1 cellular context compared by ENCODE assay signal in the genomic region with DNA sequence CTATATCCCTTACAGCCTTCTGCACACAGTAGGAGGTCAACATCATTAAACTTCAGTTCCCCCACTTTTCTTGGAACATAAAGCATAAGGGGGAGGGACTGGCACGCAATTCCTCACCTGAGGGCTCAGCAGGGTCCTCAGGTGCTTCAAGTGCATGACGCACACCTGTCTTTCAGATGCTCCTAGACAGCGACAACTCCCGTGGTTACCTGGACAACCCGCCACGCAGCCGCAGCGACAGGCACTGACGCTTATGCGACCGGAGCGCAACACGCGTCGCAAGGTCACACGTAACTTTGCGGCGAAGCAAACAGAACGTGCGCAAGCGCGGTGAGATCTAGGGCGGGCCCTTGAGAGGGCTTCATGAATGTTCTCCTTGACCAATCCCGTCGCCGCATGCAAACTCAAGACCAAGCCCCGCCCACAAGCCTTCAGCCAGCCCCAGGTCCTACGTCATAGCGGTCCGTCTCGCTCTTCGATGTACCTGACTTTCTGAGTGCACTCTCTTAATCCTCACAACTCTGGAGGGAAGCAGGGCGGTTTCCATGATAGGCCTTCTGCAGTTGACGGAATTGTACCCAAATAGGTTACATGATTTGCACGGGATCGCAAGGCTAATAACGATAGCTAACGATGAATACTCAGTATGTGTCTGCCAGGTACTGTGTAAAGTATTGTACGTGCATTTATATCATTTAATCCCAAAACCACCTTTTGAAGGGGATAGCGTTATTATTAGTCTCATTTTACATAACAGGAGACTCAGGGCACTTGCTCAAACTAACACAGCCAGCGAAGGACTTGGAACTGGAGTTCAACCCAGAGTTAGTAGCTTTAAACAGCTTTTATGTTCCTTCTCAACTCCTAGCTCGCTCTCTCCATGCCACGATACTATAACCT.
TF ChIP-seq lines count a peak whose summit lies in the region.

Gene IFT172, minus strand, starts transcription at position 246 of the 900 bp plus-strand sequence. Its CDS starts 90 bp downstream, at position 156.

TF ChIP-seq in HepG2, 621 proteins besides CTCF, POLR2A, EP300 and RAD21 (continued from another document and continues in another):
- TF ChIP-seq ZNF503 (CRISPR knock-in tag; IDR thresholded peaks at IDR 0.05) (no peak), MATR3 (CRISPR knock-in tag; IDR thresholded peaks at IDR 0.05) (no peak), HOXA9 (CRISPR knock-in tag; IDR thresholded peaks at IDR 0.05; ENCODE audit: borderline replicate concordance) (no peak), ZBTB20 (CRISPR knock-in tag; IDR thresholded peaks at IDR 0.05; ENCODE audit: borderline replicate concordance, low read depth) (0 out of 2 replicates have a peak, but pooled peaks have one; percentile 81), ZBTB37 (CRISPR knock-in tag; IDR thresholded peaks at IDR 0.05) (no peak), DDIT3 (CRISPR knock-in tag; IDR thresholded peaks at IDR 0.05) (no peak), GPBP1L1 (CRISPR knock-in tag; IDR thresholded peaks at IDR 0.05) (no peak), ZNF260 (CRISPR knock-in tag; IDR thresholded peaks at IDR 0.05; ENCODE audit: borderline replicate concordance, low read depth) (no peak), SMAD9 (CRISPR knock-in tag; IDR thresholded peaks at IDR 0.05) (no peak), RBFOX2 (IDR thresholded peaks at IDR 0.05; ENCODE audit: low read depth, low read length) (peak; percentile 72), REXO4 (CRISPR knock-in tag; IDR thresholded peaks at IDR 0.05; ENCODE audit: borderline replicate concordance) (no peak), ZNF331 (CRISPR knock-in tag; IDR thresholded peaks at IDR 0.05) (peak; percentile 48; the same call in 1 of the 2 replicates), ZNF10 (CRISPR knock-in tag; IDR thresholded peaks at IDR 0.05; ENCODE audit: borderline replicate concordance, low read depth) (no peak), MEF2D (CRISPR knock-in tag; IDR thresholded peaks at IDR 0.05) (peak; percentile 74; the same call in 1 of the 2 replicates), ATF1 (CRISPR knock-in tag; IDR thresholded peaks at IDR 0.05) (peak; percentile 95), ZNF7 (CRISPR knock-in tag; IDR thresholded peaks at IDR 0.05) (no peak), FOSL1 (CRISPR knock-in tag; IDR thresholded peaks at IDR 0.05; ENCODE audit: borderline replicate concordance) (no peak), ZNF687 (CRISPR knock-in tag; IDR thresholded peaks at IDR 0.05) (peak; percentile 98), HINFP (CRISPR knock-in tag; IDR thresholded peaks at IDR 0.05; ENCODE audit: low read depth) (0 out of 2 replicates have a peak, but pooled peaks have one; percentile 27), ZNF572 (CRISPR knock-in tag; IDR thresholded peaks at IDR 0.05) (no peak), NFKB2 (CRISPR knock-in tag; IDR thresholded peaks at IDR 0.05; ENCODE audit: borderline replicate concordance) (no peak; the same call in 1 of the 2 replicates), ZNF607 (CRISPR knock-in tag; IDR thresholded peaks at IDR 0.05; ENCODE audit: borderline replicate concordance) (peak; percentile 86; the same call in 1 of the 2 replicates), ZNF775 (CRISPR knock-in tag; IDR thresholded peaks at IDR 0.05; ENCODE audit: borderline replicate concordance) (no peak)
- TF ChIP-seq, protein P1, sequence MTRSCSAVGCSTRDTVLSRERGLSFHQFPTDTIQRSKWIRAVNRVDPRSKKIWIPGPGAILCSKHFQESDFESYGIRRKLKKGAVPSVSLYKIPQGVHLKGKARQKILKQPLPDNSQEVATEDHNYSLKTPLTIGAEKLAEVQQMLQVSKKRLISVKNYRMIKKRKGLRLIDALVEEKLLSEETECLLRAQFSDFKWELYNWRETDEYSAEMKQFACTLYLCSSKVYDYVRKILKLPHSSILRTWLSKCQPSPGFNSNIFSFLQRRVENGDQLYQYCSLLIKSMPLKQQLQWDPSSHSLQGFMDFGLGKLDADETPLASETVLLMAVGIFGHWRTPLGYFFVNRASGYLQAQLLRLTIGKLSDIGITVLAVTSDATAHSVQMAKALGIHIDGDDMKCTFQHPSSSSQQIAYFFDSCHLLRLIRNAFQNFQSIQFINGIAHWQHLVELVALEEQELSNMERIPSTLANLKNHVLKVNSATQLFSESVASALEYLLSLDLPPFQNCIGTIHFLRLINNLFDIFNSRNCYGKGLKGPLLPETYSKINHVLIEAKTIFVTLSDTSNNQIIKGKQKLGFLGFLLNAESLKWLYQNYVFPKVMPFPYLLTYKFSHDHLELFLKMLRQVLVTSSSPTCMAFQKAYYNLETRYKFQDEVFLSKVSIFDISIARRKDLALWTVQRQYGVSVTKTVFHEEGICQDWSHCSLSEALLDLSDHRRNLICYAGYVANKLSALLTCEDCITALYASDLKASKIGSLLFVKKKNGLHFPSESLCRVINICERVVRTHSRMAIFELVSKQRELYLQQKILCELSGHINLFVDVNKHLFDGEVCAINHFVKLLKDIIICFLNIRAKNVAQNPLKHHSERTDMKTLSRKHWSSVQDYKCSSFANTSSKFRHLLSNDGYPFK (CRISPR knock-in tag; IDR thresholded peaks at IDR 0.05; ENCODE audit: borderline replicate concordance): peak; percentile 87; the same call in 1 of the 2 replicates
- TF ChIP-seq, protein P2, sequence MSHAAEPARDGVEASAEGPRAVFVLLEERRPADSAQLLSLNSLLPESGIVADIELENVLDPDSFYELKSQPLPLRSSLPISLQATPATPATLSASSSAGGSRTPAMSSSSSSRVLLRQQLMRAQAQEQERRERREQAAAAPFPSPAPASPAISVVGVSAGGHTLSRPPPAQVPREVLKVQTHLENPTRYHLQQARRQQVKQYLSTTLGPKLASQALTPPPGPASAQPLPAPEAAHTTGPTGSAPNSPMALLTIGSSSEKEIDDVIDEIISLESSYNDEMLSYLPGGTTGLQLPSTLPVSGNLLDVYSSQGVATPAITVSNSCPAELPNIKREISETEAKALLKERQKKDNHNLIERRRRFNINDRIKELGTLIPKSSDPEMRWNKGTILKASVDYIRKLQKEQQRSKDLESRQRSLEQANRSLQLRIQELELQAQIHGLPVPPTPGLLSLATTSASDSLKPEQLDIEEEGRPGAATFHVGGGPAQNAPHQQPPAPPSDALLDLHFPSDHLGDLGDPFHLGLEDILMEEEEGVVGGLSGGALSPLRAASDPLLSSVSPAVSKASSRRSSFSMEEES (CRISPR knock-in tag; IDR thresholded peaks at IDR 0.05): peak; percentile 45; the same call in 1 of the 2 replicates
- TF ChIP-seq, protein P3, sequence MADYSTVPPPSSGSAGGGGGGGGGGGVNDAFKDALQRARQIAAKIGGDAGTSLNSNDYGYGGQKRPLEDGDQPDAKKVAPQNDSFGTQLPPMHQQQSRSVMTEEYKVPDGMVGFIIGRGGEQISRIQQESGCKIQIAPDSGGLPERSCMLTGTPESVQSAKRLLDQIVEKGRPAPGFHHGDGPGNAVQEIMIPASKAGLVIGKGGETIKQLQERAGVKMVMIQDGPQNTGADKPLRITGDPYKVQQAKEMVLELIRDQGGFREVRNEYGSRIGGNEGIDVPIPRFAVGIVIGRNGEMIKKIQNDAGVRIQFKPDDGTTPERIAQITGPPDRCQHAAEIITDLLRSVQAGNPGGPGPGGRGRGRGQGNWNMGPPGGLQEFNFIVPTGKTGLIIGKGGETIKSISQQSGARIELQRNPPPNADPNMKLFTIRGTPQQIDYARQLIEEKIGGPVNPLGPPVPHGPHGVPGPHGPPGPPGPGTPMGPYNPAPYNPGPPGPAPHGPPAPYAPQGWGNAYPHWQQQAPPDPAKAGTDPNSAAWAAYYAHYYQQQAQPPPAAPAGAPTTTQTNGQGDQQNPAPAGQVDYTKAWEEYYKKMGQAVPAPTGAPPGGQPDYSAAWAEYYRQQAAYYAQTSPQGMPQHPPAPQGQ (CRISPR knock-in tag; IDR thresholded peaks at IDR 0.05; ENCODE audit: borderline replicate concordance): 0 out of 2 replicates have a peak, but pooled peaks have one; percentile 87
